24 cellular contexts compared by ENCODE assay signal in genomic region chr3:28835249-28835648, GRCh38.
"Had no signal": no experiment of that assay in that cellular context is flagged by ENCODE, and none has a peak within 500 bp of the region (broad histone marks: within the 10 kb centered on the region; RNA-seq: fewer than 3 reads in every experiment).

No MANE protein-coding gene starts in this region.

- H3K4me1 ChIP-seq: Peyer's patch had no signal

- DNase-seq: activated CD4-positive, alpha-beta memory T cell treated with anti-CD3 and anti-CD28 coated beads for 36 hours; activated CD4-positive, alpha-beta T cell treated with anti-CD3 and anti-CD28 coated beads for 4 hours; activated CD4-positive, alpha-beta T cell treated with anti-CD3 and anti-CD28 coated beads, Interleukin-2, amount 50 U/mL, for 1 hour; activated CD8-positive, alpha-beta memory T cell treated with anti-CD3 and anti-CD28 coated beads for 24 hours; activated CD8-positive, alpha-beta memory T cell treated with anti-CD3 and anti-CD28 coated beads, Interleukin-2, amount 10 ng/mL, durations not matched to agents 7 days and 5 days; activated CD8-positive, alpha-beta memory T cell treated with anti-CD3 and anti-CD28 coated beads, Interleukin-2, amount 50 U/mL, for 48 hours; activated effector memory CD4-positive, alpha-beta T cell treated with Interleukin-2 at 50 U/mL for 16 hours; activated naive CD4-positive, alpha-beta T cell treated with anti-CD3 and anti-CD28 coated beads, Interleukin-2, amount 50 U/mL, for 16 hours; activated naive CD8-positive, alpha-beta T cell treated with anti-CD3 and anti-CD28 coated beads for 36 hours; activated T-cell treated with anti-CD3 and anti-CD28 coated beads, Interleukin-2, amount 50 U/mL, for 48 hours; amniotic stem cell; NCI-H187; NCI-H2029 treated with DMSO at 0.1 percent for 48 hours; NCI-H226; NCI-H446 treated with DMSO at 0.1 percent for 48 hours; NCI-H524; NCI-H82; NK-92 treated with Interleukin-12 subunit alpha and Interleukin-12 subunit beta, amount 100 ng/mL, for 24 hours; Peyer's patch; SHP77 treated with DMSO at 0.1 percent for 48 hours; SK-N-SH had no signal

- H3K27me3 ChIP-seq: cardiac muscle cell, Peyer's patch, SJSA1 had no signal

- H3K4me3 ChIP-seq: cardiac muscle cell, Peyer's patch, SJSA1 had no signal

- H3K9me3 ChIP-seq: Peyer's patch, SJSA1, SK-N-SH had no signal

- H3K36me3 ChIP-seq: cardiac muscle cell, Peyer's patch, SJSA1 had no signal

- ATAC-seq: activated CD4-positive, CD25-positive, alpha-beta regulatory T cell treated with anti-CD3 and anti-CD28 coated beads, Interleukin-2, amount 50 U/mL, for 24 hours; activated CD8-positive, alpha-beta memory T cell treated with anti-CD3 and anti-CD28 coated beads, Interleukin-2, amount 10 ng/mL, durations not matched to agents 7 days and 5 days had no signal

- H3K27ac ChIP-seq: cardiac muscle cell, Peyer's patch, SJSA1 had no signal
